Comparison of ENCODE assay signal across 16 cellular contexts in genomic region chr4:114860791-114861190, GRCh38.
A peak's percentile ranks its signal among the peaks of the same experiment; 100 is the strongest.
DNase-seq lines count a peak whose midpoint lies in the region; ATAC-seq lines count a peak whose summit lies in the region.
"Had no signal": no experiment of that assay in that cellular context is flagged by ENCODE, and none has a peak within 500 bp of the region (broad histone marks: within the 10 kb centered on the region; RNA-seq: fewer than 3 reads in every experiment).

No MANE protein-coding gene starts in this region.

- DNase-seq in left kidney (ENCODE audit: low read depth, low spot score) (peak; percentile 54), renal cortical epithelial cell (ENCODE audit: low read depth) (peak; percentile 76), DMS53 (lab: John Stamatoyannopoulos, UW) (no peak)
- DNase-seq: AML-193; Caco-2; Calu3; CD4-positive, alpha-beta T cell; CD8-positive, alpha-beta T cell; DMS79; DND-41; EL; GDM1 had no signal

- ATAC-seq in GM18861 (IDR thresholded peaks at IDR 0.05; ENCODE audit: unreplicated experiment) (peak; percentile 44), HG03196 (IDR thresholded peaks at IDR 0.05; ENCODE audit: unreplicated experiment) (no peak)
- ATAC-seq: A549; CD8-positive, alpha-beta T cell; GM12878 had no signal
